ENCODE assay signal across 22 cellular contexts in genomic region chr1:181108297-181108696, GRCh38. TPM values are rescaled to one million over a fixed set of nuclear protein-coding genes. Genes with fewer than 3 reads are reported as not detected.
DNase-seq lines count a peak whose midpoint lies in the region; ATAC-seq, FAIRE-seq and TF ChIP-seq lines count a peak whose summit lies in the region.
"Had no signal": no experiment of that assay in that cellular context is flagged by ENCODE, and none has a peak within 500 bp of the region (broad histone marks: within the 10 kb centered on the region; RNA-seq: fewer than 3 reads in every experiment).

No MANE protein-coding gene starts in this region.

- peaks cover 11% of the 10 kb centered on the region for H3K27me3 Mint-ChIP-seq in activated naive CD4-positive, alpha-beta T cell treated with anti-CD3 and anti-CD28 coated beads for 36 hours (ENCODE audit: low read depth)
- H3K27me3 Mint-ChIP-seq in activated naive CD4-positive, alpha-beta T cell treated with anti-CD3 and anti-CD28 coated beads, Interleukin-2, amount 10 ng/mL, durations not matched to agents 7 days and 5 days = peaks cover 79% of the 10 kb centered on the region
- H3K27me3 Mint-ChIP-seq in endothelial cell (ENCODE audit: unreplicated experiment) (peaks cover 13% of the 10 kb centered on the region), progenitor cell of endocrine pancreas (peaks cover 65% of the 10 kb centered on the region)
- H3K27me3 Mint-ChIP-seq: B cell; CD4-positive, alpha-beta T cell had no signal

- no peak for DNase-seq in activated naive CD4-positive, alpha-beta T cell treated with anti-CD3 and anti-CD28 coated beads for 36 hours
- no peak for DNase-seq in activated naive CD4-positive, alpha-beta T cell treated with anti-CD3 and anti-CD28 coated beads, Interleukin-2, amount 10 ng/mL, durations not matched to agents 7 days and 5 days
- no peak for DNase-seq in IMR-90
- no peak for DNase-seq in endothelial cell (ENCODE audit: low spot score)
- no peak for DNase-seq in progenitor cell of endocrine pancreas (ENCODE audit: low spot score, unreplicated experiment)
- no peak for DNase-seq in DMS153 treated with DMSO at 0.1 percent for 48 hours (lab: John Stamatoyannopoulos, UW; ENCODE audit: unreplicated experiment)
- no peak for DNase-seq in stimulated activated naive CD8-positive, alpha-beta T cell treated with anti-CD3 and anti-CD28 coated beads, Interleukin-15, Interleukin-2, amounts not matched to agents 100 U/mL and 50 U/mL, for 24 hours
- DNase-seq in kidney = no peak
- DNase-seq: 8988T; CD4-positive, alpha-beta T cell; DMS53; EL; H7; HFFc6; NCI-H1417 treated with DMSO at 0.1 percent for 48 hours; NCI-H187 treated with DMSO at 0.1 percent for 48 hours; NCI-H2227 treated with DMSO at 0.1 percent for 48 hours; NCI-H524; NCI-H82 had no signal

- H2BK15ac ChIP-seq in IMR-90 (ENCODE audit: low read depth, low read length) = no peak overlapping the region; the same call in 2 of the 3 replicates

- 0 out of 2 replicates have a peak overlapping the region, but pooled peaks have one; percentile 32 for H2BK120ac ChIP-seq in IMR-90 (ENCODE audit: low read depth, low read length)

- in situ Hi-C loops in IMR-90 (cut with MboI; ENCODE audit: low sequenced_read_pairs) = no loop called here

- BruUV-seq in IMR-90 (replicated peaks; lab: Mats Ljungman, UMichigan) = no TSS peak

- peaks cover 18% of the 10 kb centered on the region for H3K9me1 ChIP-seq in IMR-90 (ENCODE audit: insufficient read depth, low read length)

- H3K79me1 ChIP-seq in IMR-90 (ENCODE audit: low read depth in 1 of 2, low read length in 2 of 2) = peaks cover 12 to 37% of the 10 kb centered on the region in 2 experiments

- WGBS in IMR-90 (ENCODE audit: extremely low coverage in 2 of 2, insufficient read length in 1 of 2), 2 experiments = no CpG with 5 or more reads among the region's 3 CpGs

- no peak for TF ChIP-seq CTCF in IMR-90 (conservative IDR thresholded peaks at IDR 0.05; ENCODE audit: low read depth, low read length)
- TF ChIP-seq CTCF in endothelial cell (IDR thresholded peaks at IDR 0.05; ENCODE audit: unreplicated experiment) = no peak
- TF ChIP-seq CTCF in progenitor cell of endocrine pancreas (IDR thresholded peaks at IDR 0.05; ENCODE audit: unreplicated experiment) = no peak
- no peak for TF ChIP-seq CTCF in kidney (IDR thresholded peaks at IDR 0.05; ENCODE audit: borderline replicate concordance, extremely low read depth, insufficient read depth)

- H3K27ac ChIP-seq in IMR-90 (ENCODE audit: insufficient read depth, low read length) (no peak overlapping the region), kidney (ENCODE audit: low read depth in 2 of 2, low read length in 2 of 2) (no peak overlapping the region)

- no peak overlapping the region for H2BK5ac ChIP-seq in IMR-90 (ENCODE audit: low read depth, low read length, poor library complexity, severe bottlenecking)

- H3K4me1 ChIP-seq in IMR-90 (ENCODE audit: control insufficient read depth, insufficient read depth, low read length) = peaks cover 31% of the 10 kb centered on the region
- H3K4me1 ChIP-seq in kidney (ENCODE audit: control insufficient read depth in 1 of 2, insufficient read depth in 1 of 2, low read depth in 1 of 2, low read length in 2 of 2) = peaks cover 4 to 9% of the 10 kb centered on the region in 2 donors

- no peaks in the 10 kb centered on the region for H3K36me3 ChIP-seq in IMR-90 (ENCODE audit: control insufficient read depth, insufficient read depth, low read length)
- H3K36me3 ChIP-seq in kidney (ENCODE audit: control insufficient read depth in 1 of 2, insufficient read depth in 2 of 2, low read length in 2 of 2) = no peaks in the 10 kb centered on the region

- H3K18ac ChIP-seq in IMR-90 (ENCODE audit: low read depth, low read length) = no peak overlapping the region

- no peaks in the 10 kb centered on the region for H3K36me3 Mint-ChIP-seq in activated naive CD4-positive, alpha-beta T cell treated with anti-CD3 and anti-CD28 coated beads for 36 hours (ENCODE audit: low read depth)
- H3K36me3 Mint-ChIP-seq in activated naive CD4-positive, alpha-beta T cell treated with anti-CD3 and anti-CD28 coated beads, Interleukin-2, amount 10 ng/mL, durations not matched to agents 7 days and 5 days = no peaks in the 10 kb centered on the region
- H3K36me3 Mint-ChIP-seq in endothelial cell (ENCODE audit: low read depth, unreplicated experiment) = peaks cover 5% of the 10 kb centered on the region
- H3K36me3 Mint-ChIP-seq in progenitor cell of endocrine pancreas (ENCODE audit: insufficient read depth) = no peaks in the 10 kb centered on the region

- no peak overlapping the region for H3K4me3 ChIP-seq in IMR-90 (ENCODE audit: insufficient read depth, low read depth, low read length)
- no peak overlapping the region for H3K4me3 ChIP-seq in kidney (ENCODE audit: low read length in 2 of 2)
- H3K4me3 ChIP-seq: GM12878 had no signal

- peaks cover 43% of the 10 kb centered on the region for H3K4me1 Mint-ChIP-seq in activated naive CD4-positive, alpha-beta T cell treated with anti-CD3 and anti-CD28 coated beads for 36 hours (ENCODE audit: low read depth)
- peaks cover 47% of the 10 kb centered on the region for H3K4me1 Mint-ChIP-seq in activated naive CD4-positive, alpha-beta T cell treated with anti-CD3 and anti-CD28 coated beads, Interleukin-2, amount 10 ng/mL, durations not matched to agents 7 days and 5 days
- H3K4me1 Mint-ChIP-seq in endothelial cell (ENCODE audit: unreplicated experiment) = peaks cover 71% of the 10 kb centered on the region
- H3K4me1 Mint-ChIP-seq in progenitor cell of endocrine pancreas (ENCODE audit: low read depth) = peaks cover 26% of the 10 kb centered on the region

- peak overlapping the region; percentile 12 for H3K27ac Mint-ChIP-seq in activated naive CD4-positive, alpha-beta T cell treated with anti-CD3 and anti-CD28 coated beads for 36 hours
- H3K27ac Mint-ChIP-seq in activated naive CD4-positive, alpha-beta T cell treated with anti-CD3 and anti-CD28 coated beads, Interleukin-2, amount 10 ng/mL, durations not matched to agents 7 days and 5 days = no peak overlapping the region
- H3K27ac Mint-ChIP-seq in endothelial cell (ENCODE audit: unreplicated experiment) (peak overlapping the region; percentile 44), progenitor cell of endocrine pancreas (no peak overlapping the region)
- H3K27ac Mint-ChIP-seq: B cell; CD4-positive, alpha-beta T cell; HFFc6 had no signal

- H3K9ac ChIP-seq in IMR-90 (ENCODE audit: low read depth, low read length) = no peak overlapping the region
- no peak overlapping the region for H3K9ac ChIP-seq in kidney (ENCODE audit: low read length in 2 of 2)

- H3K4me3 Mint-ChIP-seq in activated naive CD4-positive, alpha-beta T cell treated with anti-CD3 and anti-CD28 coated beads for 36 hours = no peak overlapping the region
- H3K4me3 Mint-ChIP-seq in activated naive CD4-positive, alpha-beta T cell treated with anti-CD3 and anti-CD28 coated beads, Interleukin-2, amount 10 ng/mL, durations not matched to agents 7 days and 5 days = no peak overlapping the region
- H3K4me3 Mint-ChIP-seq in endothelial cell (ENCODE audit: unreplicated experiment) (no peak overlapping the region), progenitor cell of endocrine pancreas (ENCODE audit: low read depth) (peak overlapping the region; percentile 14)
- H3K4me3 Mint-ChIP-seq: B cell; CD4-positive, alpha-beta T cell; HFFc6 had no signal

- CTCF ChIA-PET in activated naive CD4-positive, alpha-beta T cell treated with anti-CD3 and anti-CD28 coated beads for 36 hours (lab: Charles Lee) = interaction anchor here (1.3 to 9.5 kb wide), 2 partner anchors 20 to 34 kb away, joined by 3 to 63 read pairs; no protein-coding TSS in a partner anchor
- CTCF ChIA-PET in activated naive CD4-positive, alpha-beta T cell treated with anti-CD3 and anti-CD28 coated beads, Interleukin-2, amount 10 ng/mL, durations not matched to agents 7 days and 5 days (lab: Charles Lee) = interaction anchor here (0.6 to 8.3 kb wide), 5 partner anchors 23 to 378 kb away, joined by 3 to 59 read pairs (median 3); no protein-coding TSS in a partner anchor
- CTCF ChIA-PET in IMR-90 (lab: Yijun Ruan, JAX) = no interaction called here

- no peak overlapping the region for H3K14ac ChIP-seq in IMR-90 (replicated peaks; ENCODE audit: low read depth, low read length)

- no peak overlapping the region for H2AFZ ChIP-seq in IMR-90 (replicated peaks; ENCODE audit: low read length, poor library complexity)

- H3K9me3 ChIP-seq in IMR-90 (ENCODE audit: control insufficient read depth, insufficient read depth, low read length) = no peaks in the 10 kb centered on the region
- H3K9me3 ChIP-seq in kidney (ENCODE audit: control insufficient read depth in 1 of 2, low read length in 2 of 2) = no peaks in the 10 kb centered on the region

- no peak for TF ChIP-seq POLR2A in IMR-90 (IDR thresholded peaks at IDR 0.05; ENCODE audit: low read depth, low read length)

- TF ChIP-seq RAD21 in IMR-90 (IDR thresholded peaks at IDR 0.05; ENCODE audit: low read length) = no peak

- intact Hi-C loops in activated naive CD4-positive, alpha-beta T cell treated with anti-CD3 and anti-CD28 coated beads for 36 hours (cut with micrococcal nuclease) = no loop called here
- intact Hi-C loops in IMR-90 (cut with micrococcal nuclease) = no loop called here
- intact Hi-C loops in kidney (cut with DNase I) = no loop called here

- no peak for ATAC-seq in IMR-90 (ENCODE audit: low read depth)
- ATAC-seq in stimulated activated naive CD8-positive, alpha-beta T cell treated with anti-CD3 and anti-CD28 coated beads, Interleukin-15, Interleukin-2, amounts not matched to agents 100 U/mL and 50 U/mL, for 24 hours = no peak
- ATAC-seq: GM12878 had no signal

- no peak overlapping the region for H4K5ac ChIP-seq in IMR-90 (ENCODE audit: low read depth, low read length)

- H3K56ac ChIP-seq in IMR-90 (ENCODE audit: extremely low read depth, insufficient read depth, low read length) = no peak overlapping the region

- H3K27me3 ChIP-seq in IMR-90 (ENCODE audit: control insufficient read depth, insufficient read depth, low read length) = no peaks in the 10 kb centered on the region

- no peak overlapping the region for H4K91ac ChIP-seq in IMR-90 (ENCODE audit: insufficient read depth, low read depth, low read length)

- H4K20me1 ChIP-seq in IMR-90 (ENCODE audit: insufficient read depth, low read length) = no peaks in the 10 kb centered on the region; the same call in 1 of the 2 replicates

- H3K9me3 Mint-ChIP-seq in activated naive CD4-positive, alpha-beta T cell treated with anti-CD3 and anti-CD28 coated beads for 36 hours = no peaks in the 10 kb centered on the region
- H3K9me3 Mint-ChIP-seq in activated naive CD4-positive, alpha-beta T cell treated with anti-CD3 and anti-CD28 coated beads, Interleukin-2, amount 10 ng/mL, durations not matched to agents 7 days and 5 days = no peaks in the 10 kb centered on the region
- H3K9me3 Mint-ChIP-seq in endothelial cell (ENCODE audit: unreplicated experiment) = no peaks in the 10 kb centered on the region
- H3K9me3 Mint-ChIP-seq in progenitor cell of endocrine pancreas (ENCODE audit: low read depth) = no peaks in the 10 kb centered on the region
- H3K9me3 Mint-ChIP-seq: CD4-positive, alpha-beta T cell had no signal

- H3K4me2 ChIP-seq in IMR-90 (ENCODE audit: low read depth, low read length) = no peak overlapping the region

- H2BK20ac ChIP-seq in IMR-90 (ENCODE audit: low read depth, low read length) = no peak overlapping the region

- no peak overlapping the region for H2AK9ac ChIP-seq in IMR-90 (replicated peaks; ENCODE audit: low read depth, low read length, poor library complexity)

- no peak for FAIRE-seq in kidney (lab: Jason Lieb, UNC)
- FAIRE-seq: GM12878, GM18507 had no signal

- POLR2A ChIA-PET in IMR-90 (lab: Charles Lee; ENCODE audit: unreplicated experiment) = no interaction called here

- peak overlapping the region; percentile 55; the same call in 1 of the 2 replicates for H3K23ac ChIP-seq in IMR-90 (ENCODE audit: low read depth, low read length)

- no peak overlapping the region for H4K8ac ChIP-seq in IMR-90 (ENCODE audit: low read depth in 2 of 2, low read length in 2 of 2)

- peak overlapping the region; percentile 51; the same call in 1 of the 2 replicates for H3K4ac ChIP-seq in IMR-90 (ENCODE audit: low read depth, low read length)

- peak overlapping the region; percentile 54; the same call in 1 of the 2 replicates for H2AK5ac ChIP-seq in IMR-90 (ENCODE audit: low read depth, low read length)

- dilution Hi-C loops in IMR-90 (cut with HindIII; ENCODE audit: low sequenced_read_pairs, unreplicated experiment) = no loop called here

RNA-seq across cellular contexts. Expression of gene IER5, which starts 19.8 kb away (rescaled TPM):
- total RNA-seq in activated naive CD4-positive, alpha-beta T cell treated with anti-CD3 and anti-CD28 coated beads for 36 hours = 10 to 100 TPM; 33.5 to 34.4 TPM
- total RNA-seq in IMR-90 (2012; rRNA removed) (15.8 and 29.4 TPM in 2 replicates), endothelial cell (ENCODE audit: unreplicated experiment) (18.0 TPM), progenitor cell of endocrine pancreas (1.7 and 2.3 TPM in 2 replicates), kidney (11.0 TPM)
- polyA plus RNA-seq in IMR-90 (2012; rRNA removed) (27.1 and 28.9 TPM in 2 replicates), kidney (ENCODE audit: insufficient read depth, low read depth, low replicate concordance) (3.9 TPM)
- 22.5 and 29.5 TPM in 2 replicates for polyA plus RNA-seq in IMR-90 (2012; cell fraction: cytosol; rRNA removed)
- 32.6 and 44.5 TPM in 2 replicates for polyA plus RNA-seq in IMR-90 (2012; cell fraction: nucleus; rRNA removed; ENCODE audit: low replicate concordance)

Comparison
In these comparisons a context has a peak if more than half of its experiments do, and no peak if none do; other contexts are left out.
1. H3K27ac Mint-ChIP-seq: peak in activated naive CD4-positive, alpha-beta T cell treated with anti-CD3 and anti-CD28 coated beads for 36 hours (single experiment) and endothelial cell (single experiment); none in activated naive CD4-positive, alpha-beta T cell treated with anti-CD3 and anti-CD28 coated beads, Interleukin-2, amount 10 ng/mL, durations not matched to agents 7 days and 5 days (single experiment) and progenitor cell of endocrine pancreas (single experiment).